ENCODE assay signal across 1 cellular context in the genomic region with DNA sequence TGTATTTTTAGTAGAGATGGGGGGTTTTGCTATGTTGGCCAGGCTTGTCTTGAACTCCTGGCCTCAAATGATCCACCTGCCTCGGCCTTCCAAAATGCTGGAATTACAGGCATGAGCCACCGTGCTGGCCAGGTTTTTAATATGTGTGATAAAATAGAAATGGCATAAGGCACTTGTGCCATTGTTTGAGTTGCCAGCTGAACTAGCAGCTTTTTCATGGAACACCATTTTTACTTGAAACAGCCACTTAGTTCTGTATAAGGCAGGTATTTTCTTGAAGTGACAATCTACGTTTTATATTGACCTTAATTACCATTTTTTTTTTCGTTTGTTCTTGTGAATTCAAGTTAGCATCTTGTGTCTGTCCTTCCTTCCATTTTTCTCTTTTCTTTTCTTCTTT.
TF ChIP-seq lines count a peak whose summit lies in the region.

No MANE protein-coding gene starts in this region.

TF ChIP-seq in HEK293, 187 proteins besides CTCF, POLR2A, EP300 and RAD21 (continued from another document):
- no peak for TF ChIP-seq SP3 (tag by site-specific recombination; IDR thresholded peaks at IDR 0.05)
